10 cellular contexts compared by ENCODE assay signal in genomic region chr4:140025470-140025869, GRCh38.
"Had no signal": no experiment of that assay in that cellular context is flagged by ENCODE, and none has a peak within 500 bp of the region (broad histone marks: within the 10 kb centered on the region; RNA-seq: fewer than 3 reads in every experiment).

No MANE protein-coding gene starts in this region.

- ATAC-seq: GM23338 had no signal

- H3K27ac Mint-ChIP-seq: GM23338, H9, HFFc6, IgD-negative memory B cell had no signal

- H3K4me3 ChIP-seq: GM23338 had no signal

- FAIRE-seq: H1, H54, HTR-8/SVneo had no signal

- H3K36me3 Mint-ChIP-seq: IgD-negative memory B cell had no signal

- DNase-seq: H9, HCEC 1CT, HFFc6, KBM-7 had no signal

- H3K4me3 Mint-ChIP-seq: GM23338, H9, HFFc6, IgD-negative memory B cell had no signal

- H3K9me3 Mint-ChIP-seq: GM23338, H9, HFFc6, IgD-negative memory B cell had no signal

- H3K27ac ChIP-seq: KMS-11 had no signal
